ENCODE assay signal across 20 cellular contexts in the genomic region with DNA sequence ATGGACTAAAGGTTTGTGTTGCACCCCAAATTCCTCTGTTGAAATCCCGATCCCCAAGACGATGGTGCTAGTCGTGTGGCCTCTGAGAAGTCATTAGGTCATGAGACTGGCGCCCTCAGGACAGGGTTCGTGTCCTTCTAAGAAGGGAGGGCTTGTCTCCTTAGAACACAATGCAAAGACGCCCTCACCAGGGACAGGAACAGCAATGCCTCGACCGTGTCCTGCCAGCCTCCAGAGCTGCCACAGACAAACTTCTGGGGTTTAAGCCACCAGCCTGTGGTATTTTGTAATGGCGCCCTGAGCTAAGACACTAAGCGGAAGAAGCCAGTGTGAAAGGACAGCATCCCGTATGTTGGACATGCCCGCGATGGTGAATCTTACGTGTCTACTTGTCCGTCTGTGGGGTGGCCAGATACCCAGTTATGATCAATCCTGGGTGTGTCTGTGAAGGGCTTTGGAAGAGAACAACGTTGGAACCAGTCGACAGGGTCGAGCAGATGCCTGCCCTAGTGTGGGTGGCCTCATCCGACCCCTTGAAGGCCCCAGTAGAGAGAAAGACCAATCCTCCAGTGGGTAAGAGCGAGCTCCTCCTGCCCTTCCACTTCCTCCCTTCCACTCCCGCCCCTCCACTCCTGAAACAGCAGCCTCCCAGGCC.
"Had no signal": no experiment of that assay in that cellular context is flagged by ENCODE, and none has a peak within 500 bp of the region (broad histone marks: within the 10 kb centered on the region; RNA-seq: fewer than 3 reads in every experiment).

No MANE protein-coding gene starts in this region.

- DNase-seq: KBM-7, MV-4-11, NCI-H1048, NCI-H1105, NCI-H1417, NCI-H1436 treated with DMSO at 0.1 percent for 48 hours, NCI-H1694, NCI-H187 treated with DMSO at 0.1 percent for 48 hours, NCI-H2029 treated with DMSO at 0.1 percent for 48 hours, NCI-H2171 treated with DMSO at 0.1 percent for 48 hours, NCI-H345, NCI-H524, NCI-H526 treated with DMSO at 0.1 percent for 48 hours, NCI-H748 treated with DMSO at 0.1 percent for 48 hours, Right ventricle myocardium superior, RPMI8226, SIG-M5 had no signal

- H3K4me1 ChIP-seq: SJSA1 had no signal

- H3K36me3 ChIP-seq: SJSA1 had no signal

- H3K4me3 ChIP-seq: SJSA1, SK-N-MC had no signal

- H3K27me3 ChIP-seq: SJSA1 had no signal

- H3K27ac ChIP-seq: HL-60, SJSA1, SK-N-MC had no signal
